Comparison of ENCODE assay signal across 1 cellular context in the genomic region with DNA sequence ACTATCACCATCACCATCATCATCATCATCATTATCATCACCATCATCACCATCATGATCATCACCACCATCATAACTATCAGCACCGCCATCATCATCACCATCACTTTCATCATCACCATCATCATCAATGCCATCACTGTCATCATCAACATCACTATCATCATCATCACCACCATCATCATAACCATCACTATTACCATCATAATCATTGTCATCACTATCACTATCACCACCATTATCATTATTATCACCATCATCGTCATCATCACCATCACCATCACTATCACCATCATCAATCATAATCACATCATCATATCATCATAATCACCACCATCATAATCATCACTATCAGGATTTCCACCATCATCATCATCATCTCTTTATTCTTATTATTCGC.
TF ChIP-seq lines count a peak whose summit lies in the region.

No MANE protein-coding gene starts in this region.

TF ChIP-seq in K562, 482 proteins besides CTCF, POLR2A, EP300 and RAD21 (continued from another document):
- TF ChIP-seq, protein P1, sequence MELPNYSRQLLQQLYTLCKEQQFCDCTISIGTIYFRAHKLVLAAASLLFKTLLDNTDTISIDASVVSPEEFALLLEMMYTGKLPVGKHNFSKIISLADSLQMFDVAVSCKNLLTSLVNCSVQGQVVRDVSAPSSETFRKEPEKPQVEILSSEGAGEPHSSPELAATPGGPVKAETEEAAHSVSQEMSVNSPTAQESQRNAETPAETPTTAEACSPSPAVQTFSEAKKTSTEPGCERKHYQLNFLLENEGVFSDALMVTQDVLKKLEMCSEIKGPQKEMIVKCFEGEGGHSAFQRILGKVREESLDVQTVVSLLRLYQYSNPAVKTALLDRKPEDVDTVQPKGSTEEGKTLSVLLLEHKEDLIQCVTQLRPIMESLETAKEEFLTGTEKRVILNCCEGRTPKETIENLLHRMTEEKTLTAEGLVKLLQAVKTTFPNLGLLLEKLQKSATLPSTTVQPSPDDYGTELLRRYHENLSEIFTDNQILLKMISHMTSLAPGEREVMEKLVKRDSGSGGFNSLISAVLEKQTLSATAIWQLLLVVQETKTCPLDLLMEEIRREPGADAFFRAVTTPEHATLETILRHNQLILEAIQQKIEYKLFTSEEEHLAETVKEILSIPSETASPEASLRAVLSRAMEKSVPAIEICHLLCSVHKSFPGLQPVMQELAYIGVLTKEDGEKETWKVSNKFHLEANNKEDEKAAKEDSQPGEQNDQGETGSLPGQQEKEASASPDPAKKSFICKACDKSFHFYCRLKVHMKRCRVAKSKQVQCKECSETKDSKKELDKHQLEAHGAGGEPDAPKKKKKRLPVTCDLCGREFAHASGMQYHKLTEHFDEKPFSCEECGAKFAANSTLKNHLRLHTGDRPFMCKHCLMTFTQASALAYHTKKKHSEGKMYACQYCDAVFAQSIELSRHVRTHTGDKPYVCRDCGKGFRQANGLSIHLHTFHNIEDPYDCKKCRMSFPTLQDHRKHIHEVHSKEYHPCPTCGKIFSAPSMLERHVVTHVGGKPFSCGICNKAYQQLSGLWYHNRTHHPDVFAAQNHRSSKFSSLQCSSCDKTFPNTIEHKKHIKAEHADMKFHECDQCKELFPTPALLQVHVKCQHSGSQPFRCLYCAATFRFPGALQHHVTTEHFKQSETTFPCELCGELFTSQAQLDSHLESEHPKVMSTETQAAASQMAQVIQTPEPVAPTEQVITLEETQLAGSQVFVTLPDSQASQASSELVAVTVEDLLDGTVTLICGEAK (IDR thresholded peaks at IDR 0.05): no peak
- TF ChIP-seq, protein P1 (CRISPR knock-in tag; IDR thresholded peaks at IDR 0.05): no peak
- TF ChIP-seq ZNF431 (CRISPR knock-in tag; IDR thresholded peaks at IDR 0.05): no peak
- TF ChIP-seq DNMT1 (IDR thresholded peaks at IDR 0.05): no peak
- TF ChIP-seq MXI1 (IDR thresholded peaks at IDR 0.05; ENCODE audit: low read depth, low read length): no peak
- TF ChIP-seq, protein P2, sequence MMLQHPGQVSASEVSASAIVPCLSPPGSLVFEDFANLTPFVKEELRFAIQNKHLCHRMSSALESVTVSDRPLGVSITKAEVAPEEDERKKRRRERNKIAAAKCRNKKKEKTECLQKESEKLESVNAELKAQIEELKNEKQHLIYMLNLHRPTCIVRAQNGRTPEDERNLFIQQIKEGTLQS (IDR thresholded peaks at IDR 0.05): peak; percentile 49; the same call in 1 of the 2 replicates
- TF ChIP-seq, protein P2 (CRISPR knock-in tag; conservative IDR thresholded peaks at IDR 0.05): no peak
- no peak for TF ChIP-seq ZNF778 (CRISPR knock-in tag; IDR thresholded peaks at IDR 0.05)
- TF ChIP-seq, protein P3, sequence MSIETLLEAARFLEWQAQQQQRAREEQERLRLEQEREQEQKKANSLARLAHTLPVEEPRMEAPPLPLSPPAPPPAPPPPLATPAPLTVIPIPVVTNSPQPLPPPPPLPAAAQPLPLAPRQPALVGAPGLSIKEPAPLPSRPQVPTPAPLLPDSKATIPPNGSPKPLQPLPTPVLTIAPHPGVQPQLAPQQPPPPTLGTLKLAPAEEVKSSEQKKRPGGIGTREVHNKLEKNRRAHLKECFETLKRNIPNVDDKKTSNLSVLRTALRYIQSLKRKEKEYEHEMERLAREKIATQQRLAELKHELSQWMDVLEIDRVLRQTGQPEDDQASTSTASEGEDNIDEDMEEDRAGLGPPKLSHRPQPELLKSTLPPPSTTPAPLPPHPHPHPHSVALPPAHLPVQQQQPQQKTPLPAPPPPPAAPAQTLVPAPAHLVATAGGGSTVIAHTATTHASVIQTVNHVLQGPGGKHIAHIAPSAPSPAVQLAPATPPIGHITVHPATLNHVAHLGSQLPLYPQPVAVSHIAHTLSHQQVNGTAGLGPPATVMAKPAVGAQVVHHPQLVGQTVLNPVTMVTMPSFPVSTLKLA (conservative IDR thresholded peaks at IDR 0.05): no peak
- TF ChIP-seq, protein P4, sequence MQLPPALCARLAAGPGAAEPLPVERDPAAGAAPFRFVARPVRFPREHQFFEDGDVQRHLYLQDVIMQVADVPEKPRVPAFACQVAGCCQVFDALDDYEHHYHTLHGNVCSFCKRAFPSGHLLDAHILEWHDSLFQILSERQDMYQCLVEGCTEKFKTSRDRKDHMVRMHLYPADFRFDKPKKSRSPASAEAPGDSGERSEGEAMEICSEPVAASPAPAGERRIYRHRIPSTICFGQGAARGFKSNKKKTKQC (CRISPR knock-in tag; IDR thresholded peaks at IDR 0.05): no peak
- TF ChIP-seq, protein P5, sequence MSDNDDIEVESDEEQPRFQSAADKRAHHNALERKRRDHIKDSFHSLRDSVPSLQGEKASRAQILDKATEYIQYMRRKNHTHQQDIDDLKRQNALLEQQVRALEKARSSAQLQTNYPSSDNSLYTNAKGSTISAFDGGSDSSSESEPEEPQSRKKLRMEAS (CRISPR knock-in tag; IDR thresholded peaks at IDR 0.05): no peak
- TF ChIP-seq, protein P6, sequence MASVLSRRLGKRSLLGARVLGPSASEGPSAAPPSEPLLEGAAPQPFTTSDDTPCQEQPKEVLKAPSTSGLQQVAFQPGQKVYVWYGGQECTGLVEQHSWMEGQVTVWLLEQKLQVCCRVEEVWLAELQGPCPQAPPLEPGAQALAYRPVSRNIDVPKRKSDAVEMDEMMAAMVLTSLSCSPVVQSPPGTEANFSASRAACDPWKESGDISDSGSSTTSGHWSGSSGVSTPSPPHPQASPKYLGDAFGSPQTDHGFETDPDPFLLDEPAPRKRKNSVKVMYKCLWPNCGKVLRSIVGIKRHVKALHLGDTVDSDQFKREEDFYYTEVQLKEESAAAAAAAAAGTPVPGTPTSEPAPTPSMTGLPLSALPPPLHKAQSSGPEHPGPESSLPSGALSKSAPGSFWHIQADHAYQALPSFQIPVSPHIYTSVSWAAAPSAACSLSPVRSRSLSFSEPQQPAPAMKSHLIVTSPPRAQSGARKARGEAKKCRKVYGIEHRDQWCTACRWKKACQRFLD (CRISPR knock-in tag; IDR thresholded peaks at IDR 0.05): no peak
- TF ChIP-seq, protein P7, sequence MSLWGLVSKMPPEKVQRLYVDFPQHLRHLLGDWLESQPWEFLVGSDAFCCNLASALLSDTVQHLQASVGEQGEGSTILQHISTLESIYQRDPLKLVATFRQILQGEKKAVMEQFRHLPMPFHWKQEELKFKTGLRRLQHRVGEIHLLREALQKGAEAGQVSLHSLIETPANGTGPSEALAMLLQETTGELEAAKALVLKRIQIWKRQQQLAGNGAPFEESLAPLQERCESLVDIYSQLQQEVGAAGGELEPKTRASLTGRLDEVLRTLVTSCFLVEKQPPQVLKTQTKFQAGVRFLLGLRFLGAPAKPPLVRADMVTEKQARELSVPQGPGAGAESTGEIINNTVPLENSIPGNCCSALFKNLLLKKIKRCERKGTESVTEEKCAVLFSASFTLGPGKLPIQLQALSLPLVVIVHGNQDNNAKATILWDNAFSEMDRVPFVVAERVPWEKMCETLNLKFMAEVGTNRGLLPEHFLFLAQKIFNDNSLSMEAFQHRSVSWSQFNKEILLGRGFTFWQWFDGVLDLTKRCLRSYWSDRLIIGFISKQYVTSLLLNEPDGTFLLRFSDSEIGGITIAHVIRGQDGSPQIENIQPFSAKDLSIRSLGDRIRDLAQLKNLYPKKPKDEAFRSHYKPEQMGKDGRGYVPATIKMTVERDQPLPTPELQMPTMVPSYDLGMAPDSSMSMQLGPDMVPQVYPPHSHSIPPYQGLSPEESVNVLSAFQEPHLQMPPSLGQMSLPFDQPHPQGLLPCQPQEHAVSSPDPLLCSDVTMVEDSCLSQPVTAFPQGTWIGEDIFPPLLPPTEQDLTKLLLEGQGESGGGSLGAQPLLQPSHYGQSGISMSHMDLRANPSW (CRISPR knock-in tag; IDR thresholded peaks at IDR 0.05): no peak
- TF ChIP-seq PRPF4 (IDR thresholded peaks at IDR 0.05; ENCODE audit: insufficient read depth, low read depth, low read length, poor library complexity, severe bottlenecking): no peak
- no peak for TF ChIP-seq CBX3 (IDR thresholded peaks at IDR 0.05; ENCODE audit: borderline replicate concordance in 1 of 2, low read length in 2 of 2)
- TF ChIP-seq, protein P8, sequence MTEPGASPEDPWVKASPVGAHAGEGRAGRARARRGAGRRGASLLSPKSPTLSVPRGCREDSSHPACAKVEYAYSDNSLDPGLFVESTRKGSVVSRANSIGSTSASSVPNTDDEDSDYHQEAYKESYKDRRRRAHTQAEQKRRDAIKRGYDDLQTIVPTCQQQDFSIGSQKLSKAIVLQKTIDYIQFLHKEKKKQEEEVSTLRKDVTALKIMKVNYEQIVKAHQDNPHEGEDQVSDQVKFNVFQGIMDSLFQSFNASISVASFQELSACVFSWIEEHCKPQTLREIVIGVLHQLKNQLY (CRISPR knock-in tag; conservative IDR thresholded peaks at IDR 0.05): no peak
- 0 out of 2 replicates have a peak, but pooled peaks have one; percentile 17 for TF ChIP-seq MTA2 (IDR thresholded peaks at IDR 0.05; ENCODE audit: low read depth)
- TF ChIP-seq SMAD1 (IDR thresholded peaks at IDR 0.05; ENCODE audit: low read depth, low read length, partially characterized antibody): no peak
- TF ChIP-seq, protein P9, sequence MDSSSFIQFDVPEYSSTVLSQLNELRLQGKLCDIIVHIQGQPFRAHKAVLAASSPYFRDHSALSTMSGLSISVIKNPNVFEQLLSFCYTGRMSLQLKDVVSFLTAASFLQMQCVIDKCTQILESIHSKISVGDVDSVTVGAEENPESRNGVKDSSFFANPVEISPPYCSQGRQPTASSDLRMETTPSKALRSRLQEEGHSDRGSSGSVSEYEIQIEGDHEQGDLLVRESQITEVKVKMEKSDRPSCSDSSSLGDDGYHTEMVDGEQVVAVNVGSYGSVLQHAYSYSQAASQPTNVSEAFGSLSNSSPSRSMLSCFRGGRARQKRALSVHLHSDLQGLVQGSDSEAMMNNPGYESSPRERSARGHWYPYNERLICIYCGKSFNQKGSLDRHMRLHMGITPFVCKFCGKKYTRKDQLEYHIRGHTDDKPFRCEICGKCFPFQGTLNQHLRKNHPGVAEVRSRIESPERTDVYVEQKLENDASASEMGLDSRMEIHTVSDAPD (CRISPR knock-in tag; IDR thresholded peaks at IDR 0.05): no peak
- no peak for TF ChIP-seq CHD1 (IDR thresholded peaks at IDR 0.05; ENCODE audit: low read length)
- TF ChIP-seq HOXB6 (CRISPR knock-in tag; IDR thresholded peaks at IDR 0.05; ENCODE audit: borderline replicate concordance): no peak
- TF ChIP-seq SNIP1 (IDR thresholded peaks at IDR 0.05; ENCODE audit: low read depth): no peak
- TF ChIP-seq YBX1 (IDR thresholded peaks at IDR 0.05): peak; percentile 94; the same call in 1 of the 2 replicates
- TF ChIP-seq MCM5 (IDR thresholded peaks at IDR 0.05; ENCODE audit: low read depth): no peak
